ENCODE assay signal across 20 cellular contexts in the genomic region with DNA sequence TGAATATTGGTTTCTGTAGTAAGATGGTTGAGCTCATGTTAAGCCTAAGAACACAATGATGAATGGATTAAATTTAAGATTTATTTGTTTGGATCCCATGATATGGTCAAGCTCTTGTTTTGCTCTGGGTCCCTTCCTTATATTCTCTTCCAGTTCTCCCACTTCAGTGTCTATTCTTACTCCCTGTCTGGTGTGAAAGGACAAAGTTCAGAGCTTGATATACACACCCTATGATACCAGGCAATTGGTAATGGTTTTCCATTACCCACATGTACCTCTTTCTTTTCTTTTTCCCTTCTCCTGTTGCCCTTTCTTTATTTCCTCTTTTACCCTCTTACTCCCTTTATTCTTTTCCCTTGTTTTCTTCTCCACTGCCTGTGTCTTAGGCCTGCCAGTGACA.
"Had no signal": no experiment of that assay in that cellular context is flagged by ENCODE, and none has a peak within 500 bp of the region (broad histone marks: within the 10 kb centered on the region; RNA-seq: fewer than 3 reads in every experiment).

No MANE protein-coding gene starts in this region.

- ATAC-seq: foreskin keratinocyte; gastroesophageal sphincter; left cardiac atrium; left ventricle myocardium superior; natural killer cell treated with Interleukin-12 subunit alpha and Interleukin-12 subunit beta and Interleukin-15 and Interleukin-18, amount 100 ng/mL, for 72 hours; sciatic nerve; stimulated activated effector memory CD8-positive, alpha-beta T cell treated with anti-CD3 and anti-CD28 coated beads, Interleukin-12 subunit alpha, Interleukin-12 subunit beta, amount 100 ng/mL, for 72 hours had no signal

- DNase-seq: dermis blood vessel endothelial cell; effector memory CD4-positive, alpha-beta T cell; foreskin keratinocyte; heart left ventricle; hippocampal formation; left cardiac atrium; left ventricle myocardium superior; lower lobe of right lung; naive B cell; stimulated activated CD4-positive, alpha-beta T cell treated with anti-CD3 and anti-CD28 coated beads, Interleukin-2, amount 100 ng/mL, for 24 hours; stimulated activated CD4-positive, alpha-beta T cell treated with anti-CD3 and anti-CD28 coated beads, Interleukin-4, amount 100 ng/mL, for 24 hours; stimulated activated naive CD4-positive, alpha-beta T cell treated with Interleukin-2 at 50 U/mL for 16 hours; stomach; thyroid gland; trophoblast cell had no signal

- H3K4me1 Mint-ChIP-seq: naive B cell, neural progenitor cell had no signal

- H3K9me3 Mint-ChIP-seq: natural killer cell treated with Interleukin-12 subunit alpha and Interleukin-12 subunit beta and Interleukin-15 and Interleukin-18, amount 100 ng/mL, for 72 hours; neural progenitor cell; stimulated activated effector memory CD8-positive, alpha-beta T cell treated with anti-CD3 and anti-CD28 coated beads, Interleukin-12 subunit alpha, Interleukin-12 subunit beta, amount 100 ng/mL, for 72 hours had no signal

- H3K27ac Mint-ChIP-seq: natural killer cell treated with Interleukin-12 subunit alpha and Interleukin-12 subunit beta and Interleukin-15 and Interleukin-18, amount 100 ng/mL, for 72 hours; neural progenitor cell; stimulated activated effector memory CD8-positive, alpha-beta T cell treated with anti-CD3 and anti-CD28 coated beads, Interleukin-12 subunit alpha, Interleukin-12 subunit beta, amount 100 ng/mL, for 72 hours had no signal

- H3K4me3 Mint-ChIP-seq: naive B cell; natural killer cell treated with Interleukin-12 subunit alpha and Interleukin-12 subunit beta and Interleukin-15 and Interleukin-18, amount 100 ng/mL, for 72 hours; neural progenitor cell; stimulated activated effector memory CD8-positive, alpha-beta T cell treated with anti-CD3 and anti-CD28 coated beads, Interleukin-12 subunit alpha, Interleukin-12 subunit beta, amount 100 ng/mL, for 72 hours had no signal

- H3K27me3 Mint-ChIP-seq: naive B cell; natural killer cell treated with Interleukin-12 subunit alpha and Interleukin-12 subunit beta and Interleukin-15 and Interleukin-18, amount 100 ng/mL, for 72 hours had no signal
